Comparison of ENCODE assay signal across 16 cellular contexts in genomic region chr10:65907199-65907712, GRCh38.
DNase-seq lines count a peak whose midpoint lies in the region; ATAC-seq and TF ChIP-seq lines count a peak whose summit lies in the region.
"Had no signal": no experiment of that assay in that cellular context is flagged by ENCODE, and none has a peak within 500 bp of the region (broad histone marks: within the 10 kb centered on the region; RNA-seq: fewer than 3 reads in every experiment).

No MANE protein-coding gene starts in this region.

- no peak for ATAC-seq in heart left ventricle
- ATAC-seq: HCT116 had no signal

- no peaks in the 10 kb centered on the region for H3K9me2 ChIP-seq in Karpas-422 (replicated peaks; ENCODE audit: insufficient read depth, low read length)

- no peaks in the 10 kb centered on the region for H3K36me3 ChIP-seq in Karpas-422 (ENCODE audit: insufficient read depth, low read length)
- H3K36me3 ChIP-seq in heart left ventricle = no peaks in the 10 kb centered on the region
- H3K36me3 ChIP-seq: BE2C had no signal

- in situ Hi-C loops in G401 (cut with HindIII; ENCODE audit: low sequenced_read_pairs) = no loop called here

- H3K4me1 ChIP-seq in Karpas-422 (ENCODE audit: low read length) = peaks cover 85% of the 10 kb centered on the region
- peaks cover 0 to 10% (median 0%) of the 10 kb centered on the region in 12 donors for H3K4me1 ChIP-seq in heart left ventricle

- H4K20me1 ChIP-seq in Karpas-422 (ENCODE audit: insufficient read depth, low read depth, low read length) = no peaks in the 10 kb centered on the region

- no peaks in the 10 kb centered on the region for H3K79me2 ChIP-seq in Karpas-422 (ENCODE audit: low read length)

- no peak for TF ChIP-seq POLR2A in heart left ventricle (IDR thresholded peaks at IDR 0.05)

- intact Hi-C loops in heart left ventricle (cut with DNase I) (no loop called here), head of caudate nucleus (cut with DNase I) (no loop called here)

- WGBS in heart left ventricle, 4 donors = 65 to 74% (median 72%) methylated on average over 8 of the region's 8 CpGs

- H3K27me3 ChIP-seq in Karpas-422 (ENCODE audit: low read length) = no peaks in the 10 kb centered on the region
- no peaks in the 10 kb centered on the region for H3K27me3 ChIP-seq in heart left ventricle
- H3K27me3 ChIP-seq: BE2C had no signal

- DNase-seq in G401 (ENCODE audit: low spot score) = peak; percentile 65
- no peak for DNase-seq in Karpas-422
- peak; percentile 49 for DNase-seq in cerebellar cortex (ENCODE audit: low spot score)
- peak; percentile 23 for DNase-seq in retina
- DNase-seq in heart left ventricle = no peak
- DNase-seq in head of caudate nucleus = no peak
- DNase-seq in occipital lobe (lab: John Stamatoyannopoulos, UW) = no peak
- DNase-seq: ACHN; BE2C; CD4-positive, CD25-positive, alpha-beta regulatory T cell; COR-L47; GDM1; GOT3; H7; HFFc6 had no signal

- no peak overlapping the region for H3K4me2 ChIP-seq in Karpas-422 (ENCODE audit: low read depth, low read length, poor library complexity, severe bottlenecking)

- no peak overlapping the region for H3K9ac ChIP-seq in Karpas-422 (ENCODE audit: low read length)

- H3K27ac ChIP-seq in Karpas-422 (ENCODE audit: low read length) = no peak overlapping the region; the same call in 1 of the 2 replicates
- H3K27ac ChIP-seq in heart left ventricle = no peak overlapping the region

- no peak for TF ChIP-seq CTCF in heart left ventricle (IDR thresholded peaks at IDR 0.05)

- H2AFZ ChIP-seq in Karpas-422 (ENCODE audit: low read length) = peak overlapping the region; percentile 79

- H3K9me3 ChIP-seq in Karpas-422 (ENCODE audit: low read length) (no peaks in the 10 kb centered on the region), heart left ventricle (no peaks in the 10 kb centered on the region)
- H3K9me3 ChIP-seq: BE2C had no signal

- H3K4me3 ChIP-seq in Karpas-422 (ENCODE audit: low read length) (no peak overlapping the region), heart left ventricle (no peak overlapping the region)

Comparison
In these comparisons a context has a peak if more than half of its experiments do, and no peak if none do; other contexts are left out.
1. DNase-seq: peak in G401 (single experiment), cerebellar cortex (single experiment) and retina (single experiment); none in Karpas-422 (single experiment), heart left ventricle (0 of 5), head of caudate nucleus (0 of 42) and occipital lobe (single experiment).